ENCODE assay signal across 17 cellular contexts in the genomic region with DNA sequence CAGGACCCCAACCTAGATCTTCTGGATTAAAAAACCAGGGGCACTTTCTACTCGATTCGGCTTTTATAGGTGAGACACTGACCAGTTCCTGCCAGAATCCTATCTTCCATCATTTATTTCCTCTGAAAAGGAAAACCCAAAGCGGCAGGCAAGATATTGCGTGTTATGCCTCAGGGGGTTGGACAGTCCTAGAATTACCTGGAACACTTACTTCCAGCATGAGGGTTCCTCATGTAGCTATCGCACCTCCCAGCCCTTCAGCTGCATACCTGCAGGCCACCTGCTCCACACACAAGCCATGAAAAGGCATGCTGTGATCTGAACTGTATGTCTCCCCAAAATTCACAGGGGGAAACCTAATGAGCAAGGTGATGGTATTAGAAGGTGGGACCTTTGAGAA. TPM values are rescaled to one million over a fixed set of nuclear protein-coding genes. Genes with fewer than 3 reads are reported as not detected.
A peak's percentile ranks its signal among the peaks of the same experiment; 100 is the strongest.
DNase-seq lines count a peak whose midpoint lies in the region; TF ChIP-seq lines count a peak whose summit lies in the region.
"Had no signal": no experiment of that assay in that cellular context is flagged by ENCODE, and none has a peak within 500 bp of the region (broad histone marks: within the 10 kb centered on the region; RNA-seq: fewer than 3 reads in every experiment).

No MANE protein-coding gene starts in this region.

- TF ChIP-seq CTCF in esophagus squamous epithelium (IDR thresholded peaks at IDR 0.05) (no peak), stomach (IDR thresholded peaks at IDR 0.05) (no peak)

- WGBS in esophagus squamous epithelium, 2 donors, result 34 to 70% methylated on average over 5 of the region's 5 CpGs
- 63 to 84% (median 81%) methylated on average over 5 of the region's 5 CpGs for WGBS in stomach, 5 donors

- no peak overlapping the region for H3K27ac ChIP-seq in SJSA1
- H3K27ac ChIP-seq in esophagus squamous epithelium, result peak overlapping the region in 2 of 4 donors; percentile 3 to 30
- peak overlapping the region in 2 of 5 donors; percentile 14 to 61 for H3K27ac ChIP-seq in stomach
- H3K27ac ChIP-seq: hepatocyte, VCaP had no signal

- TF ChIP-seq POLR2A in esophagus squamous epithelium (IDR thresholded peaks at IDR 0.05) (no peak), stomach (IDR thresholded peaks at IDR 0.05) (no peak)

- intact Hi-C loops in esophagus squamous epithelium (cut with DNase I), result no loop called here
- intact Hi-C loops in stomach (cut with DNase I; ENCODE audit: low total_unique reads), result no loop called here

- H3K36me3 ChIP-seq in SJSA1 (no peaks in the 10 kb centered on the region), esophagus squamous epithelium (no peaks in the 10 kb centered on the region), stomach (no peaks in the 10 kb centered on the region)

- no peak for TF ChIP-seq EP300 in stomach (IDR thresholded peaks at IDR 0.05)

- no peaks in the 10 kb centered on the region for H3K27me3 ChIP-seq in SJSA1 (replicated peaks)
- no peaks in the 10 kb centered on the region for H3K27me3 ChIP-seq in esophagus squamous epithelium
- H3K27me3 ChIP-seq in stomach, result no peaks in the 10 kb centered on the region
- H3K27me3 ChIP-seq: hepatocyte had no signal

- H3K4me3 ChIP-seq in SJSA1, result peak overlapping the region; percentile 20
- H3K4me3 ChIP-seq in esophagus squamous epithelium, result peak overlapping the region in 3 of 4 donors; percentile 23 to 52 (median 23)
- H3K4me3 ChIP-seq in stomach, result peak overlapping the region; percentile 22 to 38 (median 34)
- H3K4me3 ChIP-seq: hepatocyte, lung had no signal

- DNase-seq in DMS79 (lab: John Stamatoyannopoulos, UW) (peak; percentile 28), SJSA1 (ENCODE audit: low read depth in 1 of 2, low spot score in 2 of 2) (no peak), esophagus squamous epithelium (lab: John Stamatoyannopoulos, UW) (no peak), stomach (no peak), NCI-H2107 treated with DMSO at 0.1 percent for 48 hours (lab: John Stamatoyannopoulos, UW; ENCODE audit: unreplicated experiment) (no peak), COLO829 (ENCODE audit: low spot score) (no peak), AG20443 (ENCODE audit: low spot score) (no peak)
- DNase-seq: activated CD4-positive, alpha-beta memory T cell treated with anti-CD3 and anti-CD28 coated beads, Interleukin-2, amount 10 ng/mL, durations not matched to agents 7 days and 5 days; activated naive CD4-positive, alpha-beta T cell; activated T-cell treated with anti-CD3 and anti-CD28 coated beads for 4 hours; H7; KBM-7; NCI-H1048; NCI-H187 treated with DMSO at 0.1 percent for 48 hours had no signal

- H3K9me3 ChIP-seq in SJSA1 (replicated peaks) (peaks cover 4% of the 10 kb centered on the region; the same call in 1 of the 2 replicates), esophagus squamous epithelium (peaks cover 0 to 17% (median 9%) of the 10 kb centered on the region in 3 donors), stomach (peaks cover 0 to 13% (median 9%) of the 10 kb centered on the region in 4 donors)

- H3K4me1 ChIP-seq in SJSA1 (replicated peaks), result peaks cover 41% of the 10 kb centered on the region
- H3K4me1 ChIP-seq in esophagus squamous epithelium, result peaks cover 6 to 55% (median 8%) of the 10 kb centered on the region in 3 donors
- peaks cover 0 to 40% (median 23%) of the 10 kb centered on the region in 4 donors for H3K4me1 ChIP-seq in stomach

RNA-seq across cellular contexts. Expression of a gene that starts 58.3 kb away (rescaled TPM):
- total RNA-seq in SJSA1 (2014; rRNA removed; shearing (Covaris generic)), result 51.6 and 81.2 TPM in 2 replicates
- total RNA-seq in esophagus squamous epithelium (100 to 1,000 TPM; 103 to 150 (median 122) TPM), stomach (100 to 1,000 TPM in 3 of 5 donors, 10 to 100 TPM in 2; 89.9 to 173 (median 147) TPM)
- 10 to 100 TPM; 17.9 to 26.9 (median 23.7) TPM for polyA plus RNA-seq in stomach
